In genomic region chr7:132575987-132576722, GRCh38 we compare ENCODE assay signal across 1 cellular context.
TF ChIP-seq lines count a peak whose summit lies in the region.

PLXNA4 (minus strand) TSS chr7:132576470; CDS start chr7:132508693, 67,777 bp downstream.

TF ChIP-seq in H1, 55 proteins besides CTCF, POLR2A, EP300 and RAD21:
- TF ChIP-seq PHF8 (conservative IDR thresholded peaks at IDR 0.05; ENCODE audit: low read depth, low read length) (no peak), NANOG (IDR thresholded peaks at IDR 0.05; ENCODE audit: insufficient read depth, low read depth, low read length, poor library complexity, severe bottlenecking) (no peak), ATF3 (IDR thresholded peaks at IDR 0.05; ENCODE audit: insufficient read depth, low read depth, low read length) (no peak), CHD7 (IDR thresholded peaks at IDR 0.05; ENCODE audit: insufficient replicate concordance, low read length) (no peak), USF2 (IDR thresholded peaks at IDR 0.05; ENCODE audit: low read length) (no peak), FOSL1 (IDR thresholded peaks at IDR 0.05; ENCODE audit: insufficient read depth, low read depth, low read length) (no peak), RNF2 (IDR thresholded peaks at IDR 0.05; ENCODE audit: borderline replicate concordance, low read depth, low read length, missing control alignments, poor library complexity, severe bottlenecking) (peak; percentile 49), EZH2 (IDR thresholded peaks at IDR 0.05; ENCODE audit: low read depth, low read length, severe bottlenecking) (peak; percentile 98), CEBPB (IDR thresholded peaks at IDR 0.05; ENCODE audit: low read depth, low read length) (no peak), TBP (IDR thresholded peaks at IDR 0.05; ENCODE audit: low read depth, low read length) (no peak), YY1 (IDR thresholded peaks at IDR 0.05; ENCODE audit: low read depth, low read length) (no peak), CBX5 (IDR thresholded peaks at IDR 0.05; ENCODE audit: low read depth, low read length) (no peak), HDAC6 (IDR thresholded peaks at IDR 0.05; ENCODE audit: low read depth, low read length) (no peak), POLR2AphosphoS5 (IDR thresholded peaks at IDR 0.05; ENCODE audit: low read depth, low read length) (no peak), GABPA (IDR thresholded peaks at IDR 0.05; ENCODE audit: borderline replicate concordance, insufficient read depth, low read length) (no peak), MAFK (IDR thresholded peaks at IDR 0.05; ENCODE audit: low read depth, low read length) (no peak), JUND (IDR thresholded peaks at IDR 0.05; ENCODE audit: low read length) (no peak), KDM5A (IDR thresholded peaks at IDR 0.05; ENCODE audit: low read length) (no peak), SIN3A (conservative IDR thresholded peaks at IDR 0.05 in 1 of 2, IDR thresholded peaks at IDR 0.05 in 1 of 2; ENCODE audit: low read depth in 1 of 2, low read length in 2 of 2) (no peak; a peak in 1 of 4 replicates), ASH2L (IDR thresholded peaks at IDR 0.05; ENCODE audit: low read length) (no peak), TCF12 (IDR thresholded peaks at IDR 0.05; ENCODE audit: low read depth, low read length) (no peak), CREB1 (IDR thresholded peaks at IDR 0.05) (no peak), SP2 (IDR thresholded peaks at IDR 0.05; ENCODE audit: low read length) (no peak), KDM4A (IDR thresholded peaks at IDR 0.05; ENCODE audit: low read depth, low read length, severe bottlenecking) (peak; percentile 43), RBBP5 (IDR thresholded peaks at IDR 0.05; ENCODE audit: borderline replicate concordance, low read depth, low read length) (no peak; the same call in 1 of the 2 replicates), BCL11A (IDR thresholded peaks at IDR 0.05; ENCODE audit: low read depth in 2 of 2, low read length in 2 of 2) (no peak), E2F6 (IDR thresholded peaks at IDR 0.05) (peak; percentile 54; the same call in 1 of the 2 replicates), SUZ12 (IDR thresholded peaks at IDR 0.05; ENCODE audit: low read length) (peak; percentile 98), KDM1A (IDR thresholded peaks at IDR 0.05; ENCODE audit: borderline replicate concordance, low read length) (no peak), BACH1 (IDR thresholded peaks at IDR 0.05; ENCODE audit: low read length) (no peak), SIRT6 (IDR thresholded peaks at IDR 0.05; ENCODE audit: low read length) (no peak), CBX8 (IDR thresholded peaks at IDR 0.05; ENCODE audit: borderline replicate concordance, low read depth, low read length) (no peak), TEAD4 (IDR thresholded peaks at IDR 0.05; ENCODE audit: low read depth, low read length) (no peak), NRF1 (IDR thresholded peaks at IDR 0.05; ENCODE audit: low read depth, low read length) (no peak)
TF ChIP-seq in H1: peak in this region for 5.
